Comparison of ENCODE assay signal across 1 cellular context in genomic region chr9:120383999-120384924, GRCh38.
A peak's percentile ranks its signal among the peaks of the same experiment; 100 is the strongest.
TF ChIP-seq lines count a peak whose summit lies in the region.

No MANE protein-coding gene starts in this region.

TF ChIP-seq in HepG2, 621 proteins besides CTCF, POLR2A, EP300 and RAD21 (continued from another document and continues in another):
- TF ChIP-seq, protein P1, sequence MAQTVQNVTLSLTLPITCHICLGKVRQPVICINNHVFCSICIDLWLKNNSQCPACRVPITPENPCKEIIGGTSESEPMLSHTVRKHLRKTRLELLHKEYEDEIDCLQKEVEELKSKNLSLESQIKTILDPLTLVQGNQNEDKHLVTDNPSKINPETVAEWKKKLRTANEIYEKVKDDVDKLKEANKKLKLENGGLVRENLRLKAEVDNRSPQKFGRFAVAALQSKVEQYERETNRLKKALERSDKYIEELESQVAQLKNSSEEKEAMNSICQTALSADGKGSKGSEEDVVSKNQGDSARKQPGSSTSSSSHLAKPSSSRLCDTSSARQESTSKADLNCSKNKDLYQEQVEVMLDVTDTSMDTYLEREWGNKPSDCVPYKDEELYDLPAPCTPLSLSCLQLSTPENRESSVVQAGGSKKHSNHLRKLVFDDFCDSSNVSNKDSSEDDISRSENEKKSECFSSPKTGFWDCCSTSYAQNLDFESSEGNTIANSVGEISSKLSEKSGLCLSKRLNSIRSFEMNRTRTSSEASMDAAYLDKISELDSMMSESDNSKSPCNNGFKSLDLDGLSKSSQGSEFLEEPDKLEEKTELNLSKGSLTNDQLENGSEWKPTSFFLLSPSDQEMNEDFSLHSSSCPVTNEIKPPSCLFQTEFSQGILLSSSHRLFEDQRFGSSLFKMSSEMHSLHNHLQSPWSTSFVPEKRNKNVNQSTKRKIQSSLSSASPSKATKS (CRISPR knock-in tag; IDR thresholded peaks at IDR 0.05) = peak; percentile 58; the same call in 1 of the 2 replicates
- peak; percentile 90; the same call in 1 of the 2 replicates for TF ChIP-seq ZBED4 (CRISPR knock-in tag; IDR thresholded peaks at IDR 0.05; ENCODE audit: borderline replicate concordance)
- peak; percentile 81 for TF ChIP-seq HDAC1 (CRISPR knock-in tag; IDR thresholded peaks at IDR 0.05)
- no peak for TF ChIP-seq SRSF9 (IDR thresholded peaks at IDR 0.05; ENCODE audit: borderline replicate concordance, insufficient read depth, low read depth, low read length, poor library complexity, severe bottlenecking)
- TF ChIP-seq MTF1 (CRISPR knock-in tag; IDR thresholded peaks at IDR 0.05) = no peak; the same call in 1 of the 2 replicates
- TF ChIP-seq PLRG1 (conservative IDR thresholded peaks at IDR 0.05) = no peak
- peak; percentile 98 for TF ChIP-seq PAXIP1 (CRISPR knock-in tag; conservative IDR thresholded peaks at IDR 0.05)
- no peak for TF ChIP-seq SMARCE1 (IDR thresholded peaks at IDR 0.05; ENCODE audit: borderline replicate concordance)
- TF ChIP-seq ZNF101 (CRISPR knock-in tag; IDR thresholded peaks at IDR 0.05; ENCODE audit: borderline replicate concordance, low read depth) = peak; percentile 90; the same call in 1 of the 2 replicates
- 0 out of 2 replicates have a peak, but pooled peaks have one; percentile 52 for TF ChIP-seq PCBP1 (IDR thresholded peaks at IDR 0.05; ENCODE audit: borderline replicate concordance, low read depth, low read length)
- TF ChIP-seq NFE2L2 (IDR thresholded peaks at IDR 0.05; ENCODE audit: low read length) = no peak
- peak; percentile 38; the same call in 1 of the 2 replicates for TF ChIP-seq ZNF563 (CRISPR knock-in tag; IDR thresholded peaks at IDR 0.05)
- TF ChIP-seq NCOA5 (CRISPR knock-in tag; IDR thresholded peaks at IDR 0.05) = no peak
- peak; percentile 89 for TF ChIP-seq DPF2 (CRISPR knock-in tag; IDR thresholded peaks at IDR 0.05; ENCODE audit: borderline replicate concordance, low read depth)
- peak; percentile 91; the same call in 1 of the 2 replicates for TF ChIP-seq FOXJ3 (CRISPR knock-in tag; IDR thresholded peaks at IDR 0.05; ENCODE audit: borderline replicate concordance)
- TF ChIP-seq GATAD2A (CRISPR knock-in tag; IDR thresholded peaks at IDR 0.05) = peak; percentile 97
- TF ChIP-seq ZNF121 (CRISPR knock-in tag; IDR thresholded peaks at IDR 0.05) = peak; percentile 67
- no peak for TF ChIP-seq ZFP36 (IDR thresholded peaks at IDR 0.05; ENCODE audit: borderline replicate concordance, low read depth, low read length, partially characterized antibody)
- TF ChIP-seq, protein P2, sequence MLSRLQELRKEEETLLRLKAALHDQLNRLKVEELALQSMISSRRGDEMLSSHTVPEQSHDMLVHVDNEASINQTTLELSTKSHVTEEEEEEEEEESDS (CRISPR knock-in tag; IDR thresholded peaks at IDR 0.05; ENCODE audit: borderline replicate concordance) = 0 out of 2 replicates have a peak, but pooled peaks have one; percentile 47
- no peak for TF ChIP-seq TCF12 (IDR thresholded peaks at IDR 0.05)
- no peak; the same call in 1 of the 2 replicates for TF ChIP-seq TCF12 (CRISPR knock-in tag; IDR thresholded peaks at IDR 0.05)
- TF ChIP-seq ZNF75D (CRISPR knock-in tag; IDR thresholded peaks at IDR 0.05; ENCODE audit: borderline replicate concordance) = 0 out of 2 replicates have a peak, but pooled peaks have one; percentile 46
- TF ChIP-seq ZNF468 (CRISPR knock-in tag; IDR thresholded peaks at IDR 0.05) = 0 out of 2 replicates have a peak, but pooled peaks have one; percentile 71
- TF ChIP-seq TCF7L2 (IDR thresholded peaks at IDR 0.05; ENCODE audit: low read depth, low read length) = no peak
- no peak for TF ChIP-seq NR3C1 (CRISPR knock-in tag; IDR thresholded peaks at IDR 0.05)
- TF ChIP-seq ZBTB21 (CRISPR knock-in tag; IDR thresholded peaks at IDR 0.05) = no peak
- TF ChIP-seq NFATC3 (CRISPR knock-in tag; IDR thresholded peaks at IDR 0.05) = no peak
- peak; percentile 86 for TF ChIP-seq POGZ (CRISPR knock-in tag; IDR thresholded peaks at IDR 0.05)
- TF ChIP-seq DR1 (CRISPR knock-in tag; IDR thresholded peaks at IDR 0.05) = peak; percentile 67; the same call in 1 of the 2 replicates
- TF ChIP-seq PHF20 (CRISPR knock-in tag; IDR thresholded peaks at IDR 0.05) = no peak
- TF ChIP-seq ZNF17 (CRISPR knock-in tag; IDR thresholded peaks at IDR 0.05) = no peak
- TF ChIP-seq, protein P3, sequence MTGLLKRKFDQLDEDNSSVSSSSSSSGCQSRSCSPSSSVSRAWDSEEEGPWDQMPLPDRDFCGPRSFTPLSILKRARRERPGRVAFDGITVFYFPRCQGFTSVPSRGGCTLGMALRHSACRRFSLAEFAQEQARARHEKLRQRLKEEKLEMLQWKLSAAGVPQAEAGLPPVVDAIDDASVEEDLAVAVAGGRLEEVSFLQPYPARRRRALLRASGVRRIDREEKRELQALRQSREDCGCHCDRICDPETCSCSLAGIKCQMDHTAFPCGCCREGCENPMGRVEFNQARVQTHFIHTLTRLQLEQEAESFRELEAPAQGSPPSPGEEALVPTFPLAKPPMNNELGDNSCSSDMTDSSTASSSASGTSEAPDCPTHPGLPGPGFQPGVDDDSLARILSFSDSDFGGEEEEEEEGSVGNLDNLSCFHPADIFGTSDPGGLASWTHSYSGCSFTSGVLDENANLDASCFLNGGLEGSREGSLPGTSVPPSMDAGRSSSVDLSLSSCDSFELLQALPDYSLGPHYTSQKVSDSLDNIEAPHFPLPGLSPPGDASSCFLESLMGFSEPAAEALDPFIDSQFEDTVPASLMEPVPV (CRISPR knock-in tag; IDR thresholded peaks at IDR 0.05) = no peak
- TF ChIP-seq PITX1 (CRISPR knock-in tag; IDR thresholded peaks at IDR 0.05) = peak; percentile 58; the same call in 1 of the 2 replicates
- TF ChIP-seq, protein P4, sequence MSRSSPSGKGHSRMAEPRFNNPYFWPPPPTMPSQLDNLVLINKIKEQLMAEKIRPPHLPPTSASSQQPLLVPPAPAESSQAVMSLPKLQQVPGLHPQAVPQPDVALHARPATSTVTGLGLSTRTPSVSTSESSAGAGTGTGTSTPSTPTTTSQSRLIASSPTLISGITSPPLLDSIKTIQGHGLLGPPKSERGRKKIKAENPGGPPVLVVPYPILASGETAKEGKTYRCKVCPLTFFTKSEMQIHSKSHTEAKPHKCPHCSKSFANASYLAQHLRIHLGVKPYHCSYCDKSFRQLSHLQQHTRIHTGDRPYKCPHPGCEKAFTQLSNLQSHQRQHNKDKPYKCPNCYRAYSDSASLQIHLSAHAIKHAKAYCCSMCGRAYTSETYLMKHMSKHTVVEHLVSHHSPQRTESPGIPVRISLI (CRISPR knock-in tag; IDR thresholded peaks at IDR 0.05; ENCODE audit: borderline replicate concordance) = peak; percentile 44; the same call in 1 of the 2 replicates
- no peak for TF ChIP-seq ZNF235 (CRISPR knock-in tag; IDR thresholded peaks at IDR 0.05; ENCODE audit: borderline replicate concordance)
- no peak for TF ChIP-seq RFX1 (IDR thresholded peaks at IDR 0.05)
- TF ChIP-seq MAFK (conservative IDR thresholded peaks at IDR 0.05 in 1 of 2, IDR thresholded peaks at IDR 0.05 in 1 of 2; ENCODE audit: low read length in 2 of 2) = no peak
- TF ChIP-seq ZNF614 (CRISPR knock-in tag; IDR thresholded peaks at IDR 0.05; ENCODE audit: borderline replicate concordance) = peak; percentile 86; the same call in 1 of the 2 replicates
- no peak for TF ChIP-seq SOX6 (IDR thresholded peaks at IDR 0.05)
- TF ChIP-seq SOX6 (CRISPR knock-in tag; IDR thresholded peaks at IDR 0.05) = peak; percentile 92
- peak; percentile 76 for TF ChIP-seq ZMYM3 (CRISPR knock-in tag; IDR thresholded peaks at IDR 0.05)
- TF ChIP-seq, protein P5, sequence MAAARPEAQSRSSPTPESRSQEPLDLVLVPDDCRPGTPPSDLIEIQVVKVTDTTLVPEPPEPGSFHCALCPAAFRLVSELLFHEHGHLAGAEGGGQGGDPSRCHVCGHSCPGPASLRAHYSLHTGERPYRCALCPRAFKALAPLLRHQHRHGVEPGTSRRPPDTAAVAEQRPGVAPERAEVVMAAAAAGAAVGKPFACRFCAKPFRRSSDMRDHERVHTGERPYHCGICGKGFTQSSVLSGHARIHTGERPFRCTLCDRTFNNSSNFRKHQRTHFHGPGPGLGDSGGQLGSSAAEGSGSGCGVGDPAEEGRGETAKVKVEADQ (CRISPR knock-in tag; IDR thresholded peaks at IDR 0.05; ENCODE audit: borderline replicate concordance) = no peak
- TF ChIP-seq HOXA5 (CRISPR knock-in tag; IDR thresholded peaks at IDR 0.05) = peak; percentile 91
- TF ChIP-seq ATF5 (CRISPR knock-in tag; IDR thresholded peaks at IDR 0.05; ENCODE audit: low read depth) = no peak
- TF ChIP-seq ZNF770 (CRISPR knock-in tag; IDR thresholded peaks at IDR 0.05) = peak; percentile 97
- TF ChIP-seq ZC3H13 (CRISPR knock-in tag; IDR thresholded peaks at IDR 0.05) = no peak
- TF ChIP-seq, protein P6, sequence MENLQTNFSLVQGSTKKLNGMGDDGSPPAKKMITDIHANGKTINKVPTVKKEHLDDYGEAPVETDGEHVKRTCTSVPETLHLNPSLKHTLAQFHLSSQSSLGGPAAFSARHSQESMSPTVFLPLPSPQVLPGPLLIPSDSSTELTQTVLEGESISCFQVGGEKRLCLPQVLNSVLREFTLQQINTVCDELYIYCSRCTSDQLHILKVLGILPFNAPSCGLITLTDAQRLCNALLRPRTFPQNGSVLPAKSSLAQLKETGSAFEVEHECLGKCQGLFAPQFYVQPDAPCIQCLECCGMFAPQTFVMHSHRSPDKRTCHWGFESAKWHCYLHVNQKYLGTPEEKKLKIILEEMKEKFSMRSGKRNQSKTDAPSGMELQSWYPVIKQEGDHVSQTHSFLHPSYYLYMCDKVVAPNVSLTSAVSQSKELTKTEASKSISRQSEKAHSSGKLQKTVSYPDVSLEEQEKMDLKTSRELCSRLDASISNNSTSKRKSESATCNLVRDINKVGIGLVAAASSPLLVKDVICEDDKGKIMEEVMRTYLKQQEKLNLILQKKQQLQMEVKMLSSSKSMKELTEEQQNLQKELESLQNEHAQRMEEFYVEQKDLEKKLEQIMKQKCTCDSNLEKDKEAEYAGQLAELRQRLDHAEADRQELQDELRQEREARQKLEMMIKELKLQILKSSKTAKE (CRISPR knock-in tag; IDR thresholded peaks at IDR 0.05; ENCODE audit: borderline replicate concordance) = 0 out of 2 replicates have a peak, but pooled peaks have one; percentile 9
